9 cellular contexts compared by ENCODE assay signal in the genomic region with DNA sequence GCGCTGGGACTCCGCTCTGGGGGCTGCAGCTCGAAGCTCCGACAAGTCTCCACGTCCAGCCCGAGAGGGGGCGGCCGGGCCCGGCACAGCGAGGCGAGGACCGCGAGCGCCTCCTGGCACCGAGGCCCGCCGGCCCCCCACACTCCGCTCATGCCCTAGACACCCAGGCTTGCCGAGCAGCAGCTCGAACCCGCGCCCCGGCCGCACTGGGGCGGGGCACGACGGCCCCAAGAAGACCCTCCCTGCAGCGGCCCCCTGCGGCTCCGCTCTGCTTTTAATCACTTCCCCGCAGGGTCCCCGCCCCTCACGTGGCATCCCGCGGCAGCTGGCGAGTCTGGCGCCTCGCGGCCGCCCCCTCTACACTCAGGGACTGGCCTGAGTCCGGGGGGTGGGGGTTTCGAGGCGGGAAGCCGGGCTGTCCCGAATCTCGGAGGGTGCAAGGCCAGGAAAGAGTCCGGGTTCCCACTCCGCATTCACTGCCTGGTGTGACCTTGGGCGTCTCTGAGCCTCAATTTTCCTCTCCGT. TPM values are rescaled to one million over a fixed set of nuclear protein-coding genes. Genes with fewer than 3 reads are reported as not detected.
DNase-seq lines count a peak whose midpoint lies in the region; ATAC-seq, FAIRE-seq and TF ChIP-seq lines count a peak whose summit lies in the region.
"Had no signal": no experiment of that assay in that cellular context is flagged by ENCODE, and none has a peak within 500 bp of the region (broad histone marks: within the 10 kb centered on the region; RNA-seq: fewer than 3 reads in every experiment).

A gene with protein sequence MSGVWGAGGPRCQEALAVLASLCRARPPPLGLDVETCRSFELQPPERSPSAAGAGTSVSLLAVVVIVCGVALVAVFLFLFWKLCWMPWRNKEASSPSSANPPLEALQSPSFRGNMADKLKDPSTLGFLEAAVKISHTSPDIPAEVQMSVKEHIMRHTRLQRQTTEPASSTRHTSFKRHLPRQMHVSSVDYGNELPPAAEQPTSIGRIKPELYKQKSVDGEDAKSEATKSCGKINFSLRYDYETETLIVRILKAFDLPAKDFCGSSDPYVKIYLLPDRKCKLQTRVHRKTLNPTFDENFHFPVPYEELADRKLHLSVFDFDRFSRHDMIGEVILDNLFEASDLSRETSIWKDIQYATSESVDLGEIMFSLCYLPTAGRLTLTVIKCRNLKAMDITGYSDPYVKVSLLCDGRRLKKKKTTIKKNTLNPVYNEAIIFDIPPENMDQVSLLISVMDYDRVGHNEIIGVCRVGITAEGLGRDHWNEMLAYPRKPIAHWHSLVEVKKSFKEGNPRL (minus strand): TSS at position 249 of the 525 bp plus-strand sequence. CDS start 97 bp downstream, at position 152.

- peaks cover 15% of the 10 kb centered on the region for H3K4me1 ChIP-seq in keratinocyte (ENCODE audit: control insufficient read depth, extremely low read depth, insufficient read depth, low read length)
- H3K4me1 ChIP-seq in stomach, result peaks cover 24 to 33% (median 33%) of the 10 kb centered on the region in 4 donors

- no peak within 1 kb of the TSS for H3K27ac ChIP-seq in keratinocyte (ENCODE audit: control insufficient read depth, insufficient read depth, low read length)
- H3K27ac ChIP-seq in stomach, result no peak within 1 kb of the TSS
- no peak within 1 kb of the TSS for H3K27ac ChIP-seq in RWPE1

- H2AFZ ChIP-seq in keratinocyte (ENCODE audit: control insufficient read depth, low read length), result peak within 1 kb of the TSS; percentile 5

- H3K79me2 ChIP-seq in keratinocyte (ENCODE audit: control insufficient read depth, insufficient read depth, low read length), result no peaks in the 10 kb centered on the region

- H3K9me3 ChIP-seq in keratinocyte (ENCODE audit: control insufficient read depth, low read depth, low read length) (no peaks in the 10 kb centered on the region), stomach (no peaks in the 10 kb centered on the region)

- TF ChIP-seq CTCF in keratinocyte (optimal IDR thresholded peaks at IDR 0.05 in 1 of 3, IDR thresholded peaks at IDR 0.05 in 1 of 3, conservative IDR thresholded peaks at IDR 0.05 in 1 of 3; ENCODE audit: extremely low read depth in 1 of 3, insufficient read depth in 2 of 3, low read length in 3 of 3) (peak in 1 of 3 experiments; percentile 28), stomach (IDR thresholded peaks at IDR 0.05) (no peak), RWPE1 (conservative IDR thresholded peaks at IDR 0.05; ENCODE audit: low read depth) (no peak)

- peaks cover 79% of the 10 kb centered on the region for H3K27me3 Mint-ChIP-seq in activated naive CD8-positive, alpha-beta T cell treated with anti-CD3 and anti-CD28 coated beads, Interleukin-2, amount 50 U/mL, for 24 hours

- H3K9me3 Mint-ChIP-seq in activated naive CD8-positive, alpha-beta T cell treated with anti-CD3 and anti-CD28 coated beads, Interleukin-2, amount 50 U/mL, for 24 hours, result no peaks in the 10 kb centered on the region

- intact Hi-C loops in stomach (cut with DNase I; ENCODE audit: low total_unique reads), result no loop called here

- no peak within 1 kb of the TSS for H3K9ac ChIP-seq in keratinocyte (ENCODE audit: control insufficient read depth, extremely low read depth, insufficient read depth, low read length)

- peak; percentile 9 for ATAC-seq in activated naive CD8-positive, alpha-beta T cell treated with anti-CD3 and anti-CD28 coated beads, Interleukin-2, amount 50 U/mL, for 24 hours
- ATAC-seq in HG03460 (IDR thresholded peaks at IDR 0.05; ENCODE audit: unreplicated experiment) (no peak), GM18873 (IDR thresholded peaks at IDR 0.05; ENCODE audit: low FRiP score, unreplicated experiment) (no peak)

- H3K36me3 ChIP-seq in keratinocyte (ENCODE audit: control insufficient read depth in 2 of 2, extremely low read depth in 1 of 2, insufficient read depth in 2 of 2, low read length in 2 of 2), result no peaks in the 10 kb centered on the region
- H3K36me3 ChIP-seq in stomach, result no peaks in the 10 kb centered on the region

- WGBS in stomach, 5 donors, result 1 to 12% (median 2%) methylated on average over 21 to 50 of the region's 50 CpGs

- FAIRE-seq in keratinocyte (lab: Jason Lieb, UNC), result no peak

- H3K4me1 Mint-ChIP-seq in activated naive CD8-positive, alpha-beta T cell treated with anti-CD3 and anti-CD28 coated beads, Interleukin-2, amount 50 U/mL, for 24 hours, result peaks cover 9% of the 10 kb centered on the region

- H3K9me1 ChIP-seq in keratinocyte (ENCODE audit: control insufficient read depth, extremely low read depth, insufficient read depth, low read length), result no peaks in the 10 kb centered on the region

- H3K4me2 ChIP-seq in keratinocyte (ENCODE audit: control insufficient read depth, extremely low read depth, insufficient read depth, low read depth, low read length), result peak within 1 kb of the TSS; percentile 40

- H3K4me3 ChIP-seq in keratinocyte (ENCODE audit: control insufficient read depth in 2 of 3, extremely low read depth in 1 of 3, insufficient read depth in 2 of 3, low read depth in 1 of 3, low read length in 3 of 3) (peak within 1 kb of the TSS in 2 of 3 experiments; percentile 3 to 35), stomach (peak within 1 kb of the TSS; percentile 42 to 57 (median 47))

- H4K20me1 ChIP-seq in keratinocyte (ENCODE audit: control insufficient read depth, extremely low read depth, insufficient read depth, low read length), result peaks cover 14% of the 10 kb centered on the region

- no peaks in the 10 kb centered on the region for H3K36me3 Mint-ChIP-seq in activated naive CD8-positive, alpha-beta T cell treated with anti-CD3 and anti-CD28 coated beads, Interleukin-2, amount 50 U/mL, for 24 hours (ENCODE audit: low read depth)

- H3K27me3 ChIP-seq in keratinocyte (ENCODE audit: control insufficient read depth, extremely low read depth, insufficient read depth, low read length) (peaks cover 67% of the 10 kb centered on the region), stomach (peaks cover 17 to 97% (median 66%) of the 10 kb centered on the region in 3 donors)

- TF ChIP-seq POLR2A in stomach (IDR thresholded peaks at IDR 0.05), result no peak

- CTCF ChIA-PET in RWPE1 (lab: Yijun Ruan, JAX), result no interaction called here

- H3K4me3 Mint-ChIP-seq in activated naive CD8-positive, alpha-beta T cell treated with anti-CD3 and anti-CD28 coated beads, Interleukin-2, amount 50 U/mL, for 24 hours, result peak within 1 kb of the TSS; percentile 29

- no peak for TF ChIP-seq EP300 in stomach (IDR thresholded peaks at IDR 0.05)

- POLR2A ChIA-PET in RWPE1 (lab: Yijun Ruan, JAX; ENCODE audit: low non-redundant PET), result no interaction called here

- no peak within 1 kb of the TSS for H3K27ac Mint-ChIP-seq in activated naive CD8-positive, alpha-beta T cell treated with anti-CD3 and anti-CD28 coated beads, Interleukin-2, amount 50 U/mL, for 24 hours

- dilution Hi-C loops in keratinocyte (cut with MboI; ENCODE audit: extremely low pct_ligation_motif_present, low sequenced_read_pairs), result no loop called here

- DNase-seq in NCI-H1417 (lab: John Stamatoyannopoulos, UW), result peak in 2 of 3 experiments; percentile 45 to 65
- DNase-seq in NCI-H1417 treated with DMSO at 0.1 percent for 48 hours (lab: John Stamatoyannopoulos, UW), result no peak
- DNase-seq in activated naive CD8-positive, alpha-beta T cell treated with anti-CD3 and anti-CD28 coated beads, Interleukin-2, amount 50 U/mL, for 24 hours, result peak; percentile 12
- DNase-seq in keratinocyte (ENCODE audit: low read depth, low spot score), result no peak
- DNase-seq in stomach, result no peak
- DNase-seq in RWPE1 (ENCODE audit: low spot score), result no peak

RNA-seq across cellular contexts. Expression of the gene that starts here (rescaled TPM):
- not detected in 3 replicates for polyA plus RNA-seq in keratinocyte
- polyA plus RNA-seq in keratinocyte (2011; ENCODE audit: low read depth), result not detected
- not detected in 2 replicates for polyA plus RNA-seq in keratinocyte (2011; cell fraction: cytosol; rRNA removed)
- polyA plus RNA-seq in keratinocyte (2011; cell fraction: nucleus; rRNA removed), result not detected in 2 replicates
- not detected in 2 replicates for polyA plus RNA-seq in keratinocyte (2012; ENCODE audit: low replicate concordance)
- not detected in 3 replicates for polyA minus RNA-seq in keratinocyte
- polyA minus RNA-seq in keratinocyte (2011; cell fraction: cytosol; rRNA and poly(A)+ RNA removed), result not detected
- polyA minus RNA-seq in keratinocyte (2011; cell fraction: nucleus; rRNA and poly(A)+ RNA removed), result not detected in 2 replicates
- 10 to 100 TPM in 1 of 5 donors, 1 to 10 TPM in 2, not detected in 2; 1.4 to 86.6 (median 2.0) TPM for total RNA-seq in stomach
- under 1 TPM in 1 of 3 donors, not detected in 2; 0.18 TPM for polyA plus RNA-seq in stomach
- polyA plus RNA-seq: BJ had no signal

Comparison
In these comparisons a context has a peak if more than half of its experiments do, and no peak if none do; other contexts are left out.
1. DNase-seq: peak in NCI-H1417 (2 of 3) and activated naive CD8-positive, alpha-beta T cell treated with anti-CD3 and anti-CD28 coated beads, Interleukin-2, amount 50 U/mL, for 24 hours (single experiment); none in NCI-H1417 treated with DMSO at 0.1 percent for 48 hours (single experiment), keratinocyte (single experiment), stomach (single experiment) and RWPE1 (single experiment).